ENCODE assay signal across 1 cellular context in the genomic region with DNA sequence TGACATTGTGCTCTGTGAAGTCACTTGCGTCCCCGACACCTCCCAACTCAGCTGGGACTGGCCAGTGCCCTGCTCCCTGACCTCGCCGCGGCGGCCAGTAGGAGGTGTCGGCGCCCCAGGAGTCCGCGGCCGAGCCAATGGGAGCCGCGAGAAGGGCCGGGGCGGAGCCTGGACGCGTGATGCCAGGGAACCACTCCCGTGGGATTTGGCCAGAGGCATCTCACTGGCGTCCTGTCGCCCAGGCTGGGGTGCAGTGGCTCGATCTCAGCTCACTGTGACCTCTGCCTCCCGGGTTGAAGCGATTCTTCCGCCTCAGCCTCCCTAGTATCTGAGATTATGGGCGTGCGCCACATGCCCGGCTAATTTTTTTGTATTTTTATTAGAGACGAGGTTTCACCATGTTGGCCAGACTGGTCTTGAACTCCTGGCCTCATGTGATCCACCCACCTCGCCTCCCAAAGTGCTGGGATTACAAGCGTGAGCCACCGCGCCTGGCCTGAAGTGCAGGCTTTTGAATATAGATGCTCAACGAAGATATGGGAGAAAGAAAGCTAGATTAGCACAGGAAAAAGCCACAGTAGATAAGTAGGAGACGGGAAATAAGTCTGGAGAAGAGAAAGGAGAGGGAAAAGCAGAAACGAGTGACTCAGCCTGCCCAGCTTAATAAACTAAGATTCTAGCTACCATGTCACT.
TF ChIP-seq lines count a peak whose summit lies in the region.

No MANE protein-coding gene starts in this region.

TF ChIP-seq in HepG2, 621 proteins besides CTCF, POLR2A, EP300 and RAD21 (continued from another document and continues in another):
- TF ChIP-seq, protein P1, sequence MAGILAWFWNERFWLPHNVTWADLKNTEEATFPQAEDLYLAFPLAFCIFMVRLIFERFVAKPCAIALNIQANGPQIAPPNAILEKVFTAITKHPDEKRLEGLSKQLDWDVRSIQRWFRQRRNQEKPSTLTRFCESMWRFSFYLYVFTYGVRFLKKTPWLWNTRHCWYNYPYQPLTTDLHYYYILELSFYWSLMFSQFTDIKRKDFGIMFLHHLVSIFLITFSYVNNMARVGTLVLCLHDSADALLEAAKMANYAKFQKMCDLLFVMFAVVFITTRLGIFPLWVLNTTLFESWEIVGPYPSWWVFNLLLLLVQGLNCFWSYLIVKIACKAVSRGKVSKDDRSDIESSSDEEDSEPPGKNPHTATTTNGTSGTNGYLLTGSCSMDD (CRISPR knock-in tag; IDR thresholded peaks at IDR 0.05), result no peak
- no peak for TF ChIP-seq ZNF256 (CRISPR knock-in tag; conservative IDR thresholded peaks at IDR 0.05)
- no peak for TF ChIP-seq SMAD1 (CRISPR knock-in tag; IDR thresholded peaks at IDR 0.05; ENCODE audit: borderline replicate concordance, low read depth)
- TF ChIP-seq SOX6 (IDR thresholded peaks at IDR 0.05), result no peak
- TF ChIP-seq SOX6 (CRISPR knock-in tag; IDR thresholded peaks at IDR 0.05), result peak; percentile 51; the same call in 1 of the 2 replicates
- TF ChIP-seq BRD4 (CRISPR knock-in tag; IDR thresholded peaks at IDR 0.05), result 0 out of 2 replicates have a peak, but pooled peaks have one; percentile 47
- no peak for TF ChIP-seq ZNF777 (CRISPR knock-in tag; IDR thresholded peaks at IDR 0.05)
- 0 out of 2 replicates have a peak, but pooled peaks have one; percentile 30 for TF ChIP-seq MTA1 (CRISPR knock-in tag; IDR thresholded peaks at IDR 0.05; ENCODE audit: borderline replicate concordance)
- no peak for TF ChIP-seq ZNF17 (CRISPR knock-in tag; IDR thresholded peaks at IDR 0.05)
- TF ChIP-seq ZNF20 (CRISPR knock-in tag; IDR thresholded peaks at IDR 0.05), result no peak
- no peak for TF ChIP-seq ZBTB3 (CRISPR knock-in tag; IDR thresholded peaks at IDR 0.05; ENCODE audit: borderline replicate concordance, low read depth)
- TF ChIP-seq, protein P2, sequence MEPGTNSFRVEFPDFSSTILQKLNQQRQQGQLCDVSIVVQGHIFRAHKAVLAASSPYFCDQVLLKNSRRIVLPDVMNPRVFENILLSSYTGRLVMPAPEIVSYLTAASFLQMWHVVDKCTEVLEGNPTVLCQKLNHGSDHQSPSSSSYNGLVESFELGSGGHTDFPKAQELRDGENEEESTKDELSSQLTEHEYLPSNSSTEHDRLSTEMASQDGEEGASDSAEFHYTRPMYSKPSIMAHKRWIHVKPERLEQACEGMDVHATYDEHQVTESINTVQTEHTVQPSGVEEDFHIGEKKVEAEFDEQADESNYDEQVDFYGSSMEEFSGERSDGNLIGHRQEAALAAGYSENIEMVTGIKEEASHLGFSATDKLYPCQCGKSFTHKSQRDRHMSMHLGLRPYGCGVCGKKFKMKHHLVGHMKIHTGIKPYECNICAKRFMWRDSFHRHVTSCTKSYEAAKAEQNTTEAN (CRISPR knock-in tag; conservative IDR thresholded peaks at IDR 0.05), result no peak
- no peak for TF ChIP-seq ZMYM2 (CRISPR knock-in tag; IDR thresholded peaks at IDR 0.05)
- peak; percentile 44; the same call in 1 of the 2 replicates for TF ChIP-seq ZNF331 (CRISPR knock-in tag; IDR thresholded peaks at IDR 0.05)
- TF ChIP-seq SETDB1 (CRISPR knock-in tag; IDR thresholded peaks at IDR 0.05; ENCODE audit: borderline replicate concordance), result no peak
- peak; percentile 77 for TF ChIP-seq GATA4 (IDR thresholded peaks at IDR 0.05; ENCODE audit: borderline replicate concordance, low read depth)
- TF ChIP-seq, protein P3, sequence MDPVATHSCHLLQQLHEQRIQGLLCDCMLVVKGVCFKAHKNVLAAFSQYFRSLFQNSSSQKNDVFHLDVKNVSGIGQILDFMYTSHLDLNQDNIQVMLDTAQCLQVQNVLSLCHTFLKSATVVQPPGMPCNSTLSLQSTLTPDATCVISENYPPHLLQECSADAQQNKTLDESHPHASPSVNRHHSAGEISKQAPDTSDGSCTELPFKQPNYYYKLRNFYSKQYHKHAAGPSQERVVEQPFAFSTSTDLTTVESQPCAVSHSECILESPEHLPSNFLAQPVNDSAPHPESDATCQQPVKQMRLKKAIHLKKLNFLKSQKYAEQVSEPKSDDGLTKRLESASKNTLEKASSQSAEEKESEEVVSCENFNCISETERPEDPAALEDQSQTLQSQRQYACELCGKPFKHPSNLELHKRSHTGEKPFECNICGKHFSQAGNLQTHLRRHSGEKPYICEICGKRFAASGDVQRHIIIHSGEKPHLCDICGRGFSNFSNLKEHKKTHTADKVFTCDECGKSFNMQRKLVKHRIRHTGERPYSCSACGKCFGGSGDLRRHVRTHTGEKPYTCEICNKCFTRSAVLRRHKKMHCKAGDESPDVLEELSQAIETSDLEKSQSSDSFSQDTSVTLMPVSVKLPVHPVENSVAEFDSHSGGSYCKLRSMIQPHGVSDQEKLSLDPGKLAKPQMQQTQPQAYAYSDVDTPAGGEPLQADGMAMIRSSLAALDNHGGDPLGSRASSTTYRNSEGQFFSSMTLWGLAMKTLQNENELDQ (CRISPR knock-in tag; IDR thresholded peaks at IDR 0.05; ENCODE audit: borderline replicate concordance), result no peak
- TF ChIP-seq MXI1 (IDR thresholded peaks at IDR 0.05; ENCODE audit: borderline replicate concordance, low read depth, low read length), result peak; percentile 66; the same call in 2 of the 3 replicates
- TF ChIP-seq NR2F1 (CRISPR knock-in tag; IDR thresholded peaks at IDR 0.05), result peak in 1 of 2 experiments; percentile 61; a peak in 3 of 4 replicates
- TF ChIP-seq, protein P4, sequence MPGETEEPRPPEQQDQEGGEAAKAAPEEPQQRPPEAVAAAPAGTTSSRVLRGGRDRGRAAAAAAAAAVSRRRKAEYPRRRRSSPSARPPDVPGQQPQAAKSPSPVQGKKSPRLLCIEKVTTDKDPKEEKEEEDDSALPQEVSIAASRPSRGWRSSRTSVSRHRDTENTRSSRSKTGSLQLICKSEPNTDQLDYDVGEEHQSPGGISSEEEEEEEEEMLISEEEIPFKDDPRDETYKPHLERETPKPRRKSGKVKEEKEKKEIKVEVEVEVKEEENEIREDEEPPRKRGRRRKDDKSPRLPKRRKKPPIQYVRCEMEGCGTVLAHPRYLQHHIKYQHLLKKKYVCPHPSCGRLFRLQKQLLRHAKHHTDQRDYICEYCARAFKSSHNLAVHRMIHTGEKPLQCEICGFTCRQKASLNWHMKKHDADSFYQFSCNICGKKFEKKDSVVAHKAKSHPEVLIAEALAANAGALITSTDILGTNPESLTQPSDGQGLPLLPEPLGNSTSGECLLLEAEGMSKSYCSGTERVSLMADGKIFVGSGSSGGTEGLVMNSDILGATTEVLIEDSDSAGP (CRISPR knock-in tag; IDR thresholded peaks at IDR 0.05; ENCODE audit: borderline replicate concordance), result peak; percentile 83
- TF ChIP-seq MED8 (CRISPR knock-in tag; IDR thresholded peaks at IDR 0.05; ENCODE audit: insufficient replicate concordance), result no peak
- TF ChIP-seq ZNF225 (CRISPR knock-in tag; IDR thresholded peaks at IDR 0.05), result peak; percentile 37; the same call in 1 of the 2 replicates
- TF ChIP-seq, protein P5, sequence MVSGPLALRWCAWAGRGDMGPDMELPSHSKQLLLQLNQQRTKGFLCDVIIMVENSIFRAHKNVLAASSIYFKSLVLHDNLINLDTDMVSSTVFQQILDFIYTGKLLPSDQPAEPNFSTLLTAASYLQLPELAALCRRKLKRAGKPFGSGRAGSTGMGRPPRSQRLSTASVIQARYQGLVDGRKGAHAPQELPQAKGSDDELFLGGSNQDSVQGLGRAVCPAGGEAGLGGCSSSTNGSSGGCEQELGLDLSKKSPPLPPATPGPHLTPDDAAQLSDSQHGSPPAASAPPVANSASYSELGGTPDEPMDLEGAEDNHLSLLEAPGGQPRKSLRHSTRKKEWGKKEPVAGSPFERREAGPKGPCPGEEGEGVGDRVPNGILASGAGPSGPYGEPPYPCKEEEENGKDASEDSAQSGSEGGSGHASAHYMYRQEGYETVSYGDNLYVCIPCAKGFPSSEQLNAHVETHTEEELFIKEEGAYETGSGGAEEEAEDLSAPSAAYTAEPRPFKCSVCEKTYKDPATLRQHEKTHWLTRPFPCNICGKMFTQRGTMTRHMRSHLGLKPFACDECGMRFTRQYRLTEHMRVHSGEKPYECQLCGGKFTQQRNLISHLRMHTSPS (CRISPR knock-in tag; IDR thresholded peaks at IDR 0.05; ENCODE audit: low read depth), result no peak
- peak; percentile 45; the same call in 1 of the 2 replicates for TF ChIP-seq HDAC2 (CRISPR knock-in tag; IDR thresholded peaks at IDR 0.05)
- TF ChIP-seq, protein P6, sequence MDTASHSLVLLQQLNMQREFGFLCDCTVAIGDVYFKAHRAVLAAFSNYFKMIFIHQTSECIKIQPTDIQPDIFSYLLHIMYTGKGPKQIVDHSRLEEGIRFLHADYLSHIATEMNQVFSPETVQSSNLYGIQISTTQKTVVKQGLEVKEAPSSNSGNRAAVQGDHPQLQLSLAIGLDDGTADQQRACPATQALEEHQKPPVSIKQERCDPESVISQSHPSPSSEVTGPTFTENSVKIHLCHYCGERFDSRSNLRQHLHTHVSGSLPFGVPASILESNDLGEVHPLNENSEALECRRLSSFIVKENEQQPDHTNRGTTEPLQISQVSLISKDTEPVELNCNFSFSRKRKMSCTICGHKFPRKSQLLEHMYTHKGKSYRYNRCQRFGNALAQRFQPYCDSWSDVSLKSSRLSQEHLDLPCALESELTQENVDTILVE (CRISPR knock-in tag; IDR thresholded peaks at IDR 0.05), result 0 out of 2 replicates have a peak, but pooled peaks have one; percentile 50
- peak; percentile 72 for TF ChIP-seq AGO2 (optimal IDR thresholded peaks at IDR 0.05; ENCODE audit: low read depth, low read length)
- TF ChIP-seq ZMYM3 (CRISPR knock-in tag; IDR thresholded peaks at IDR 0.05), result peak; percentile 44; the same call in 1 of the 2 replicates
- TF ChIP-seq, protein P7, sequence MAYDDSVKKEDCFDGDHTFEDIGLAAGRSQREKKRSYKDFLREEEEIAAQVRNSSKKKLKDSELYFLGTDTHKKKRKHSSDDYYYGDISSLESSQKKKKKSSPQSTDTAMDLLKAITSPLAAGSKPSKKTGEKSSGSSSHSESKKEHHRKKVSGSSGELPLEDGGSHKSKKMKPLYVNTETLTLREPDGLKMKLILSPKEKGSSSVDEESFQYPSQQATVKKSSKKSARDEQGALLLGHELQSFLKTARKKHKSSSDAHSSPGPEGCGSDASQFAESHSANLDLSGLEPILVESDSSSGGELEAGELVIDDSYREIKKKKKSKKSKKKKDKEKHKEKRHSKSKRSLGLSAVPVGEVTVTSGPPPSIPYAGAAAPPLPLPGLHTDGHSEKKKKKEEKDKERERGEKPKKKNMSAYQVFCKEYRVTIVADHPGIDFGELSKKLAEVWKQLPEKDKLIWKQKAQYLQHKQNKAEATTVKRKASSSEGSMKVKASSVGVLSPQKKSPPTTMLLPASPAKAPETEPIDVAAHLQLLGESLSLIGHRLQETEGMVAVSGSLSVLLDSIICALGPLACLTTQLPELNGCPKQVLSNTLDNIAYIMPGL (CRISPR knock-in tag; IDR thresholded peaks at IDR 0.05; ENCODE audit: borderline replicate concordance in 1 of 2, low read depth in 1 of 2), result peak in 1 of 2 experiments; percentile 46; a peak in 1 of 4 replicates
- 0 out of 2 replicates have a peak, but pooled peaks have one; percentile 23 for TF ChIP-seq ZSCAN31 (CRISPR knock-in tag; IDR thresholded peaks at IDR 0.05; ENCODE audit: low read depth)
- TF ChIP-seq ZNF747 (CRISPR knock-in tag; IDR thresholded peaks at IDR 0.05; ENCODE audit: borderline replicate concordance), result 0 out of 2 replicates have a peak, but pooled peaks have one; percentile 49
- peak; percentile 40; the same call in 1 of the 2 replicates for TF ChIP-seq SAFB2 (CRISPR knock-in tag; IDR thresholded peaks at IDR 0.05; ENCODE audit: borderline replicate concordance, low read depth)
- TF ChIP-seq HOXA7 (CRISPR knock-in tag; IDR thresholded peaks at IDR 0.05), result no peak
- TF ChIP-seq TBX3 (IDR thresholded peaks at IDR 0.05; ENCODE audit: borderline replicate concordance), result peak; percentile 83
- TF ChIP-seq NRL (CRISPR knock-in tag; IDR thresholded peaks at IDR 0.05; ENCODE audit: borderline replicate concordance), result peak; percentile 64; the same call in 1 of the 2 replicates
- peak; percentile 50; the same call in 1 of the 2 replicates for TF ChIP-seq THAP11 (CRISPR knock-in tag; IDR thresholded peaks at IDR 0.05)
- no peak for TF ChIP-seq CAMTA2 (CRISPR knock-in tag; IDR thresholded peaks at IDR 0.05; ENCODE audit: borderline replicate concordance)
- TF ChIP-seq SRSF1 (optimal IDR thresholded peaks at IDR 0.05; ENCODE audit: low read depth, low read length), result peak; percentile 46
- TF ChIP-seq NR2C2 (CRISPR knock-in tag; IDR thresholded peaks at IDR 0.05; ENCODE audit: borderline replicate concordance), result peak; percentile 93
- TF ChIP-seq HNRNPLL (IDR thresholded peaks at IDR 0.05; ENCODE audit: low read depth, low read length, poor library complexity, severe bottlenecking), result peak; percentile 37
- TF ChIP-seq, protein P8, sequence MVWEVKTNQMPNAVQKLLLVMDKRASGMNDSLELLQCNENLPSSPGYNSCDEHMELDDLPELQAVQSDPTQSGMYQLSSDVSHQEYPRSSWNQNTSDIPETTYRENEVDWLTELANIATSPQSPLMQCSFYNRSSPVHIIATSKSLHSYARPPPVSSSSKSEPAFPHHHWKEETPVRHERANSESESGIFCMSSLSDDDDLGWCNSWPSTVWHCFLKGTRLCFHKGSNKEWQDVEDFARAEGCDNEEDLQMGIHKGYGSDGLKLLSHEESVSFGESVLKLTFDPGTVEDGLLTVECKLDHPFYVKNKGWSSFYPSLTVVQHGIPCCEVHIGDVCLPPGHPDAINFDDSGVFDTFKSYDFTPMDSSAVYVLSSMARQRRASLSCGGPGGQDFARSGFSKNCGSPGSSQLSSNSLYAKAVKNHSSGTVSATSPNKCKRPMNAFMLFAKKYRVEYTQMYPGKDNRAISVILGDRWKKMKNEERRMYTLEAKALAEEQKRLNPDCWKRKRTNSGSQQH (CRISPR knock-in tag; IDR thresholded peaks at IDR 0.05; ENCODE audit: low read depth), result no peak
- no peak for TF ChIP-seq NCOA5 (CRISPR knock-in tag; IDR thresholded peaks at IDR 0.05)
- TF ChIP-seq, protein P9, sequence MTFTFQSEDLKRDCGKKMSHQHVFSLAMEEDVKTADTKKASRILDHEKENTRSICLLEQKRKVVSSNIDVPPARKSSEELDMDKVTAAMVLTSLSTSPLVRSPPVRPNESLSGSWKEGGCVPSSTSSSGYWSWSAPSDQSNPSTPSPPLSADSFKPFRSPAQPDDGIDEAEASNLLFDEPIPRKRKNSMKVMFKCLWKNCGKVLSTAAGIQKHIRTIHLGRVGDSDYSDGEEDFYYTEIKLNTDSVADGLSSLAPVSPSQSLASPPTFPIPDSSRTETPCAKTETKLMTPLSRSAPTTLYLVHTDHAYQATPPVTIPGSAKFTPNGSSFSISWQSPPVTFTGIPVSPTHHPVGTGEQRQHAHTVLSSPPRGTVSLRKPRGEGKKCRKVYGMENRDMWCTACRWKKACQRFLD (CRISPR knock-in tag; IDR thresholded peaks at IDR 0.05; ENCODE audit: borderline replicate concordance), result 0 out of 2 replicates have a peak, but pooled peaks have one; percentile 34
- TF ChIP-seq PHF20 (CRISPR knock-in tag; IDR thresholded peaks at IDR 0.05), result peak; percentile 60
- peak; percentile 85; the same call in 1 of the 2 replicates for TF ChIP-seq POLR2AphosphoS5 (IDR thresholded peaks at IDR 0.05; ENCODE audit: low read depth, low read length)
- peak; percentile 90 for TF ChIP-seq KDM2A (CRISPR knock-in tag; IDR thresholded peaks at IDR 0.05; ENCODE audit: borderline replicate concordance, low read depth)
